In the genomic region with DNA sequence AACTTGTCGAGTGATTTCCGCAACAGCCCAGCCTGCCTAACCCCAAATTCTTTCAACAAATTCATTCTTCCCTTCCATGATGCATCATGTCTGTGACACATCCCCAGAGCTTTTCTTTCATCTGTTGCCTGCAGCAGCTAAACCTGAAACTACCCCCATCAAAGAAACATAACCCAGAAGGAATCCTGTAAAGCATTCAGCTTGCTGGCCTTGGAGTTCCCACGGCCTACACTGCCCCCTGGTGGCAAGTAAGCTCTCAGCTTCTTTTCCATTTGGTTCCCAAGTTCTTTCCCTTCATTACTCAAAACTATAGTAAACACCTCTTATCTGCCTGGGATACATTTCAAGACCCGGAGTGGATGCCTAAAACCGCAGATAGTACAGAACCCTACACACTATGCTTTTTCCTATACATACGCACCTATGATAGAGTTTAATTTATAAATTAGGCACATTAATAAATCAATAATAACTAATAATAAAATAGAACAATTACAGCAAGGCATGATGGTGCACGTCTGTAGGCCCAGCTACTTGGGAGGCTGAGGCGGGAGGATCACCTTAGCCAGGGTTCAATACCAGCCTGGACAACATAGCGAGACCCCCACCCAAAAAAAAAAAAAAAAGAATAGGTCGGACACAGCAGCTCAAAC, we compare ENCODE assay signal across 8 cellular contexts. TPM values are rescaled to one million over a fixed set of nuclear protein-coding genes. Genes with fewer than 3 reads are reported as not detected.
DNase-seq lines count a peak whose midpoint lies in the region; ATAC-seq, FAIRE-seq and TF ChIP-seq lines count a peak whose summit lies in the region.

No MANE protein-coding gene starts in this region.

- H3K4me1 Mint-ChIP-seq in activated naive CD4-positive, alpha-beta T cell treated with anti-CD3 and anti-CD28 coated beads, Interleukin-2, amount 10 ng/mL, durations not matched to agents 7 days and 5 days, result peaks cover 18% of the 10 kb centered on the region

- H3K9me3 Mint-ChIP-seq in activated naive CD4-positive, alpha-beta T cell treated with anti-CD3 and anti-CD28 coated beads, Interleukin-2, amount 10 ng/mL, durations not matched to agents 7 days and 5 days, result no peaks in the 10 kb centered on the region

- H3K27me3 Mint-ChIP-seq in activated naive CD4-positive, alpha-beta T cell treated with anti-CD3 and anti-CD28 coated beads, Interleukin-2, amount 10 ng/mL, durations not matched to agents 7 days and 5 days, result no peaks in the 10 kb centered on the region

- in situ Hi-C loops in G401 (cut with HindIII; ENCODE audit: low sequenced_read_pairs), result no loop called here

- CTCF ChIA-PET in activated naive CD4-positive, alpha-beta T cell treated with anti-CD3 and anti-CD28 coated beads, Interleukin-2, amount 10 ng/mL, durations not matched to agents 7 days and 5 days (lab: Charles Lee), result interaction anchor here (0.6 to 6.7 kb wide), 32 partner anchors 8 to 312 kb away, joined by 3 to 194 read pairs (median 6); partner anchors contain the start of genes IRGQ, PHLDB3, ZNF575 and ZNF576

- peak overlapping the region; percentile 62 for H3K27ac Mint-ChIP-seq in activated naive CD4-positive, alpha-beta T cell treated with anti-CD3 and anti-CD28 coated beads, Interleukin-2, amount 10 ng/mL, durations not matched to agents 7 days and 5 days

- peak; percentile 86 for DNase-seq in G401 (ENCODE audit: low spot score)
- DNase-seq in NCI-H1092 (lab: John Stamatoyannopoulos, UW), result peak; percentile 35
- peak; percentile 86 for DNase-seq in activated naive CD4-positive, alpha-beta T cell treated with anti-CD3 and anti-CD28 coated beads, Interleukin-2, amount 10 ng/mL, durations not matched to agents 7 days and 5 days
- peak; percentile 45 for DNase-seq in glomerular endothelial cell (ENCODE audit: extremely low read depth, low read depth, low spot score)
- peak; percentile 81 for DNase-seq in pons (ENCODE audit: low spot score)
- DNase-seq in urothelium cell line (ENCODE audit: low spot score), result peak; percentile 78
- no peak for DNase-seq in mesenteric fat pad (ENCODE audit: low spot score)

- H3K36me3 Mint-ChIP-seq in activated naive CD4-positive, alpha-beta T cell treated with anti-CD3 and anti-CD28 coated beads, Interleukin-2, amount 10 ng/mL, durations not matched to agents 7 days and 5 days, result peaks cover 29% of the 10 kb centered on the region

- FAIRE-seq in urothelium cell line (lab: Jason Lieb, UNC), result no peak

- H3K4me3 Mint-ChIP-seq in activated naive CD4-positive, alpha-beta T cell treated with anti-CD3 and anti-CD28 coated beads, Interleukin-2, amount 10 ng/mL, durations not matched to agents 7 days and 5 days, result no peak overlapping the region

- ATAC-seq in SK-N-SH treated with all-trans-retinoic acid at 6 μM for 48 hours, result peak; percentile 92

TF ChIP-seq in SK-N-SH treated with all-trans-retinoic acid at 6 μM for 48 hours, 23 proteins besides CTCF, POLR2A, EP300 and RAD21:
- no peak for TF ChIP-seq GLIS3 (CRISPR knock-in tag; IDR thresholded peaks at IDR 0.05)
- TF ChIP-seq ZNF70 (CRISPR knock-in tag; IDR thresholded peaks at IDR 0.05), result no peak
- TF ChIP-seq ARNTL (CRISPR knock-in tag; IDR thresholded peaks at IDR 0.05; ENCODE audit: borderline replicate concordance, low read depth), result no peak
- no peak for TF ChIP-seq PATZ1 (CRISPR knock-in tag; IDR thresholded peaks at IDR 0.05; ENCODE audit: borderline replicate concordance)
- TF ChIP-seq RARB (CRISPR knock-in tag; IDR thresholded peaks at IDR 0.05), result no peak
- TF ChIP-seq ISL1 (CRISPR knock-in tag; IDR thresholded peaks at IDR 0.05), result no peak
- TF ChIP-seq ESRRG (CRISPR knock-in tag; IDR thresholded peaks at IDR 0.05), result no peak
- TF ChIP-seq ZNF565 (CRISPR knock-in tag; conservative IDR thresholded peaks at IDR 0.05; ENCODE audit: low read depth), result no peak
- no peak for TF ChIP-seq OSR1 (CRISPR knock-in tag; IDR thresholded peaks at IDR 0.05)
- no peak for TF ChIP-seq BACH2 (CRISPR knock-in tag; IDR thresholded peaks at IDR 0.05; ENCODE audit: borderline replicate concordance)
- no peak for TF ChIP-seq CREB5 (CRISPR knock-in tag; IDR thresholded peaks at IDR 0.05; ENCODE audit: low read depth)
- no peak for TF ChIP-seq TOX (CRISPR knock-in tag; IDR thresholded peaks at IDR 0.05; ENCODE audit: borderline replicate concordance)
- no peak for TF ChIP-seq ZFP3 (CRISPR knock-in tag; IDR thresholded peaks at IDR 0.05)
- TF ChIP-seq TCF4 (CRISPR knock-in tag; IDR thresholded peaks at IDR 0.05; ENCODE audit: borderline replicate concordance), result no peak

RNA-seq across cellular contexts. Expression of gene ETHE1, which starts 7.4 kb away (rescaled TPM):
- total RNA-seq in G401 (2014; rRNA removed; shearing (Covaris generic)), result 227 and 243 TPM in 2 replicates
- total RNA-seq in glomerular endothelial cell (44.6 and 76.0 TPM in 2 replicates), mesenteric fat pad (20.4 TPM)

RNA-seq across cellular contexts. Expression of gene ZNF575, which starts 13.4 kb away (rescaled TPM):
- total RNA-seq in G401 (2014; rRNA removed; shearing (Covaris generic)), result not detected in 2 replicates
- total RNA-seq in glomerular endothelial cell (not detected in 2 replicates), mesenteric fat pad (1.7 TPM)

RNA-seq across cellular contexts. Expression of gene PHLDB3, which starts 15.0 kb away (rescaled TPM):
- total RNA-seq in G401 (2014; rRNA removed; shearing (Covaris generic)), result 51.2 and 77.2 TPM in 2 replicates
- total RNA-seq in glomerular endothelial cell, result 8.2 and 9.6 TPM in 2 replicates
- total RNA-seq in mesenteric fat pad, result 5.5 TPM

RNA-seq across cellular contexts. Expression of gene LYPD3, which starts 54.2 kb away (rescaled TPM):
- not detected in 2 replicates for total RNA-seq in G401 (2014; rRNA removed; shearing (Covaris generic))
- total RNA-seq in glomerular endothelial cell, result not detected in 2 replicates
- 3.0 TPM for total RNA-seq in mesenteric fat pad

RNA-seq across cellular contexts. Expression of gene XRCC1, which starts 55.8 kb away (rescaled TPM):
- total RNA-seq in G401 (2014; rRNA removed; shearing (Covaris generic)), result 64.5 and 77.2 TPM in 2 replicates
- total RNA-seq in glomerular endothelial cell (28.5 and 34.3 TPM in 2 replicates), mesenteric fat pad (18.2 TPM)
